16 cellular contexts compared by ENCODE assay signal in genomic region chr14:54735424-54735823, GRCh38.
"Had no signal": no experiment of that assay in that cellular context is flagged by ENCODE, and none has a peak within 500 bp of the region (broad histone marks: within the 10 kb centered on the region; RNA-seq: fewer than 3 reads in every experiment).

No MANE protein-coding gene starts in this region.

- H3K4me3 ChIP-seq: gastroesophageal sphincter, lung, prostate gland, transverse colon had no signal

- H3K9me3 ChIP-seq: gastroesophageal sphincter, prostate gland, transverse colon had no signal

- H3K36me3 ChIP-seq: gastroesophageal sphincter, prostate gland, transverse colon had no signal

- H3K27ac Mint-ChIP-seq: activated CD4-positive, alpha-beta T cell treated with anti-CD3 and anti-CD28 coated beads, Interleukin-2, amount 10 ng/mL, durations not matched to agents 7 days and 5 days had no signal

- H3K4me1 ChIP-seq: prostate gland had no signal

- H3K27me3 ChIP-seq: gastroesophageal sphincter, transverse colon had no signal

- H3K4me3 Mint-ChIP-seq: activated CD4-positive, alpha-beta T cell treated with anti-CD3 and anti-CD28 coated beads, Interleukin-2, amount 10 ng/mL, durations not matched to agents 7 days and 5 days; natural killer cell treated with Interleukin-12 subunit alpha and Interleukin-12 subunit beta and Interleukin-15 and Interleukin-18, amount 100 ng/mL, for 72 hours had no signal

- ATAC-seq: gastroesophageal sphincter; natural killer cell treated with Interleukin-12 subunit alpha and Interleukin-12 subunit beta and Interleukin-15 and Interleukin-18, amount 100 ng/mL, for 72 hours; SK-N-SH treated with all-trans-retinoic acid at 6 μM for 48 hours had no signal

- DNase-seq: activated CD4-positive, alpha-beta T cell treated with anti-CD3 and anti-CD28 coated beads, Interleukin-2, amount 10 ng/mL, durations not matched to agents 7 days and 5 days; activated CD4-positive, CD25-positive, alpha-beta regulatory T cell; activated T-cell treated with anti-CD3 and anti-CD28 coated beads, Interleukin-2, amount 50 U/mL, for 1 hour; central memory CD4-positive, alpha-beta T cell; effector memory CD4-positive, alpha-beta T cell; hippocampal formation; kidney glomerular epithelial cell; occipital lobe; stimulated activated CD4-positive, alpha-beta T cell treated with anti-CD3 and anti-CD28 coated beads, Interleukin-15, amount 100 ng/mL, for 24 hours; stimulated activated CD4-positive, alpha-beta T cell treated with anti-CD3 and anti-CD28 coated beads, Interleukin-4, amount 100 ng/mL, for 4 hours; transverse colon had no signal

- H3K9me3 Mint-ChIP-seq: natural killer cell treated with Interleukin-12 subunit alpha and Interleukin-12 subunit beta and Interleukin-15 and Interleukin-18, amount 100 ng/mL, for 72 hours had no signal

- H3K36me3 Mint-ChIP-seq: natural killer cell treated with Interleukin-12 subunit alpha and Interleukin-12 subunit beta and Interleukin-15 and Interleukin-18, amount 100 ng/mL, for 72 hours had no signal

- H3K27ac ChIP-seq: prostate gland had no signal
